22 cellular contexts compared by ENCODE assay signal in the genomic region with DNA sequence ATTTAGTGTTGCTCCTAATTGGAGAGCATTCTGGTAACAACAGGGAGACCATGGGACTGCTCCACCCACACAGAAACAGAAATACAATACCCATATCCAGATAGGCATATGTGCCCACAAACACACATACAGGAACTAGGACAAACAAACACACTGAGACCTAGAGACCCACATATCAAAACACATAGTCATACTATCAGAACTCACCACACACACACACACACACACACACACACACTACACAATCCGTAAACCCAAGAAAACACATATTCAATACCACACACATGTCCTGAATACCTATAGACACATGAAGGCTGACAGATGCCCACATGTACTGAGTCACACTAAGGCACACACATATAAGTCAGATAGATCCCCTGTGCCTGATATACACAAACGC.
"Had no signal": no experiment of that assay in that cellular context is flagged by ENCODE, and none has a peak within 500 bp of the region (broad histone marks: within the 10 kb centered on the region; RNA-seq: fewer than 3 reads in every experiment).

No MANE protein-coding gene starts in this region.

- DNase-seq: activated gamma-delta T cell treated with Interleukin-2 at 50 U/mL for 16 hours; activated T-cell treated with anti-CD3 and anti-CD28 coated beads, Interleukin-2, amount 50 U/mL, for 1 hour; aorta; brain microvascular endothelial cell; colonic mucosa; heart right ventricle; islet precursor cell; left colon; natural killer cell; pancreas; psoas muscle; stimulated activated CD4-positive, alpha-beta T cell treated with anti-CD3 and anti-CD28 coated beads, Interleukin-1b, Interleukin-23, amount 100 ng/mL, for 48 hours; T-cell had no signal

- H3K4me3 ChIP-seq: colonic mucosa, heart right ventricle, lung, pancreas, psoas muscle, right atrium auricular region, skin epidermis, thoracic aorta had no signal

- H3K9me3 ChIP-seq: colonic mucosa, heart right ventricle, pancreas, psoas muscle, right atrium auricular region, thoracic aorta had no signal

- H3K27ac ChIP-seq: brain microvascular endothelial cell, colonic mucosa, epithelial cell of prostate, pancreas, skin epidermis, thoracic aorta had no signal

- H3K36me3 ChIP-seq: brain microvascular endothelial cell, colonic mucosa, heart right ventricle, pancreas, right atrium auricular region, thoracic aorta had no signal

- H3K9me3 Mint-ChIP-seq: activated naive CD4-positive, alpha-beta T cell treated with anti-CD3 and anti-CD28 coated beads, Interleukin-2, amount 50 U/mL, for 24 hours; central memory CD8-positive, alpha-beta T cell; natural killer cell; T-cell; type B pancreatic cell; WTC11 had no signal

- H3K4me3 Mint-ChIP-seq: activated naive CD4-positive, alpha-beta T cell treated with anti-CD3 and anti-CD28 coated beads, Interleukin-2, amount 50 U/mL, for 24 hours; central memory CD8-positive, alpha-beta T cell; natural killer cell; T-cell; type B pancreatic cell; WTC11 had no signal

- H3K27me3 ChIP-seq: colonic mucosa, pancreas, right atrium auricular region had no signal

- H3K4me1 Mint-ChIP-seq: activated naive CD4-positive, alpha-beta T cell treated with anti-CD3 and anti-CD28 coated beads, Interleukin-2, amount 50 U/mL, for 24 hours; central memory CD8-positive, alpha-beta T cell; natural killer cell; T-cell had no signal

- ATAC-seq: left colon, pancreas, T-cell, WTC11 had no signal

- H3K36me3 Mint-ChIP-seq: activated naive CD4-positive, alpha-beta T cell treated with anti-CD3 and anti-CD28 coated beads, Interleukin-2, amount 50 U/mL, for 24 hours; natural killer cell; T-cell; type B pancreatic cell; WTC11 had no signal

- H3K4me1 ChIP-seq: colonic mucosa, pancreas had no signal

- H3K27ac Mint-ChIP-seq: activated naive CD4-positive, alpha-beta T cell treated with anti-CD3 and anti-CD28 coated beads, Interleukin-2, amount 50 U/mL, for 24 hours; natural killer cell; T-cell; type B pancreatic cell; WTC11 had no signal
